8 cellular contexts compared by ENCODE assay signal in genomic region chr5:168291281-168291960, GRCh38.
DNase-seq lines count a peak whose midpoint lies in the region; FAIRE-seq and TF ChIP-seq lines count a peak whose summit lies in the region.

TSS of gene WWC1 (plus strand) at chr5:168291645. CDS start at chr5:168292153, 508 bp downstream.

- H3K36me3 ChIP-seq in GM06990 (ENCODE audit: control insufficient read depth, insufficient read depth, low read length): no peaks in the 10 kb centered on the region
- no peaks in the 10 kb centered on the region for H3K36me3 ChIP-seq in iPS-20b (ENCODE audit: insufficient read depth, low read depth, low read length)

- H3K4me1 ChIP-seq in iPS-20b (ENCODE audit: insufficient read depth, low read length): peaks cover 33% of the 10 kb centered on the region

- TF ChIP-seq CTCF in GM06990 (IDR thresholded peaks at IDR 0.05; ENCODE audit: insufficient read depth, low read length, poor library complexity, severe bottlenecking): peak; percentile 40
- peak; percentile 50 for TF ChIP-seq CTCF in LNCAP (IDR thresholded peaks at IDR 0.05)

- H3K9me3 ChIP-seq in iPS-20b (ENCODE audit: insufficient read depth, low read depth, low read length): no peaks in the 10 kb centered on the region

- peak within 1 kb of the TSS; percentile 69; the same call in 1 of the 2 replicates for H3K9ac ChIP-seq in iPS-20b (ENCODE audit: low read depth, low read length)

- no peak for TF ChIP-seq POLR2A in H54 (IDR thresholded peaks at IDR 0.05; ENCODE audit: low read depth, low read length)

- H3K4me3 ChIP-seq in GM06990 (replicated peaks; ENCODE audit: low read depth, low read length) (peak within 1 kb of the TSS; percentile 57), iPS-20b (ENCODE audit: low read length) (peak within 1 kb of the TSS; percentile 83)

- H3K27me3 ChIP-seq in GM06990 (replicated peaks; ENCODE audit: control insufficient read depth, insufficient read depth, low read length) (no peaks in the 10 kb centered on the region), iPS-20b (ENCODE audit: insufficient read depth, low read length) (no peaks in the 10 kb centered on the region)

- peak; percentile 89 for DNase-seq in GM06990 (ENCODE audit: extremely low read depth, insufficient read length)
- peak; percentile 63 for DNase-seq in H54 (ENCODE audit: insufficient read length, low spot score)
- peak; percentile 55 to 75 for DNase-seq in SW 1271 (lab: John Stamatoyannopoulos, UW)
- DNase-seq in astrocyte of the hippocampus (ENCODE audit: low read depth, low spot score): peak; percentile 83
- peak; percentile 64 for DNase-seq in stimulated activated CD4-positive, alpha-beta T cell treated with anti-CD3 and anti-CD28 coated beads, Interleukin-15, amount 100 ng/mL, for 24 hours
- no peak for DNase-seq in pons (ENCODE audit: low spot score)

- no peak within 1 kb of the TSS for H3K27ac ChIP-seq in iPS-20b (ENCODE audit: low read length)

- FAIRE-seq in H54 (lab: Jason Lieb, UNC): no peak
